12 cellular contexts compared by ENCODE assay signal in the genomic region with DNA sequence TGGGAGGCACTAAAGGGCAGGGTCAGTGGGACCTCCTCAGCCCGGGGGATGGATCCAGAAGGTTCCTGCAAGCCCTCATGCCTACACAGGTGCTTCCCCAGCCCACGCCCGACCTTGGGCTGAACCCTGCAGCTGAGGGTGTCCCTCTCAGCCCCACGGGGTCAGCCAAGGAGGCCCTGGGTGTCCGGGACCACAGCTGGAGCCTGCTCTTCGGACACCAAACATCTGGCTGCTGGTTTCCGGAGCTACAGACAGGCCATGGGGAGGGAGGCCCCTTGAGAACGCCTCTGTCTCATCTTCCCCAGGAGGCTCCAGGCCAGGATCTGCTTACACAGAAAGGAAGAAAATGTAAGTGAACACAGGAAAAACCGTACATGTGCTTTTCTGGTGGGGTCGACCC.
"Had no signal": no experiment of that assay in that cellular context is flagged by ENCODE, and none has a peak within 500 bp of the region (broad histone marks: within the 10 kb centered on the region; RNA-seq: fewer than 3 reads in every experiment).

No MANE protein-coding gene starts in this region.

- ATAC-seq: activated CD4-positive, CD25-positive, alpha-beta regulatory T cell treated with anti-CD3 and anti-CD28 coated beads, Interleukin-2, amount 50 U/mL, for 24 hours had no signal

- H3K4me1 ChIP-seq: breast epithelium, pancreas had no signal

- H3K4me3 ChIP-seq: breast epithelium, pancreas had no signal

- DNase-seq: activated CD4-positive, alpha-beta memory T cell treated with anti-CD3 and anti-CD28 coated beads, Interleukin-2, amount 10 ng/mL, durations not matched to agents 7 days and 5 days; activated gamma-delta T cell; activated T-cell treated with anti-CD3 and anti-CD28 coated beads, Interleukin-2, amount 50 U/mL, for 48 hours; anterior cingulate cortex; foreskin melanocyte; nephron progenitor cell; pancreas; stimulated activated CD4-positive, alpha-beta T cell treated with anti-CD3 and anti-CD28 coated beads, Interleukin-15, amount 100 ng/mL, for 24 hours; stimulated activated CD4-positive, alpha-beta T cell treated with anti-CD3 and anti-CD28 coated beads, Interleukin-4, amount 100 ng/mL, for 24 hours had no signal

- FAIRE-seq: colon, pancreas had no signal

- H3K9me3 ChIP-seq: pancreas had no signal

- H3K36me3 ChIP-seq: breast epithelium, pancreas had no signal

- H3K27ac ChIP-seq: breast epithelium, pancreas had no signal

- H3K27me3 ChIP-seq: breast epithelium, pancreas had no signal
